1 cellular context compared by ENCODE assay signal in the genomic region with DNA sequence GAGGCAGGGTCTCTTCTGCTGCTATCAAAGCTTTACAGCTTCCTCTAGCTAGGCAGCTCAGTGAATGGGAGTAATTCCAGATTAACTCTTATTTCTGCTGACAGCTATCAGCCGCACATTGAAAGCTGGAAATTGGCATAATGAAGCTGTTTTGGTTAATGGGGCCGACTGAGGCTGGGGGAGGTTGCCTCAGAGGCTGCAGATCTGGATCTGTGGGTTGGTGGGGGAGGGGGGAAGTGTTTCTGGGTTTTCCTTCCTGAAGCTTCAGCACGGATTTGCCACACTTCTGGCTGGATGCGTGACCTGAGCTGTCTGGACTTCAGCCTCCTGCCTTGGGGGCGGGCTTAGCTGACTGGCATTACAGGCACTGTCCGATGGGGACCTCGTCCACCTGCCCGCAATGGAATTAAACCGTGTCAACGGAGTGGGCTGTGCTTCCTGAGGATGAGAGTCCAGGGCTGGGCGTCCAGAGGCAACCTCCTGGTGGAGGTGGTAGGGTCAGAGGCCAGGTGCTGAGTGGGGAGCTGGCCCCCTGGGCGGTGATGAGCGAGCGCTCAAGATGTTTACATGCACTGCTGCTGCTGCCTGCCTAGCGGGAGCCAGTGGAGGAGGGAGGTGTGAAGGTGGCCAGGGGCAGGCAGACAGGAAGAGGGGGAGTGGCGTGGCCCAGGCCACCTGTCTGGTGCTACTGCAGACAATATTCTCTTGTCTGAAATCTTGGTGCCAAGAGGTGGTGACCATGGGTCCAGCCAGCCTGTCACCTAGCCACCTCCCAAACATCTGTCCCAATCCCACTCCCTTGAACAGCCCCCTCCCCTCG.
TF ChIP-seq lines count a peak whose summit lies in the region.

No MANE protein-coding gene starts in this region.

TF ChIP-seq in HepG2, 621 proteins besides CTCF, POLR2A, EP300 and RAD21 (continued from another document and continues in another):
- TF ChIP-seq TRAFD1 (CRISPR knock-in tag; IDR thresholded peaks at IDR 0.05; ENCODE audit: borderline replicate concordance): no peak
- TF ChIP-seq TCF12 (IDR thresholded peaks at IDR 0.05): no peak
- no peak; the same call in 1 of the 2 replicates for TF ChIP-seq TCF12 (CRISPR knock-in tag; IDR thresholded peaks at IDR 0.05)
- peak; percentile 60 for TF ChIP-seq SP2 (CRISPR knock-in tag; IDR thresholded peaks at IDR 0.05)
- TF ChIP-seq ZNF746 (CRISPR knock-in tag; IDR thresholded peaks at IDR 0.05): peak; percentile 84; the same call in 1 of the 2 replicates
- no peak; the same call in 1 of the 2 replicates for TF ChIP-seq KMT2B (CRISPR knock-in tag; IDR thresholded peaks at IDR 0.05)
- TF ChIP-seq ZNF713 (CRISPR knock-in tag; IDR thresholded peaks at IDR 0.05): peak; percentile 62; the same call in 1 of the 2 replicates
- no peak; the same call in 1 of the 2 replicates for TF ChIP-seq ZNF44 (CRISPR knock-in tag; IDR thresholded peaks at IDR 0.05)
- TF ChIP-seq FOXC1 (CRISPR knock-in tag; IDR thresholded peaks at IDR 0.05; ENCODE audit: borderline replicate concordance): peak; percentile 76; the same call in 1 of the 2 replicates
- peak; percentile 75; the same call in 1 of the 2 replicates for TF ChIP-seq ZNF780A (CRISPR knock-in tag; IDR thresholded peaks at IDR 0.05)
- TF ChIP-seq, protein P1, sequence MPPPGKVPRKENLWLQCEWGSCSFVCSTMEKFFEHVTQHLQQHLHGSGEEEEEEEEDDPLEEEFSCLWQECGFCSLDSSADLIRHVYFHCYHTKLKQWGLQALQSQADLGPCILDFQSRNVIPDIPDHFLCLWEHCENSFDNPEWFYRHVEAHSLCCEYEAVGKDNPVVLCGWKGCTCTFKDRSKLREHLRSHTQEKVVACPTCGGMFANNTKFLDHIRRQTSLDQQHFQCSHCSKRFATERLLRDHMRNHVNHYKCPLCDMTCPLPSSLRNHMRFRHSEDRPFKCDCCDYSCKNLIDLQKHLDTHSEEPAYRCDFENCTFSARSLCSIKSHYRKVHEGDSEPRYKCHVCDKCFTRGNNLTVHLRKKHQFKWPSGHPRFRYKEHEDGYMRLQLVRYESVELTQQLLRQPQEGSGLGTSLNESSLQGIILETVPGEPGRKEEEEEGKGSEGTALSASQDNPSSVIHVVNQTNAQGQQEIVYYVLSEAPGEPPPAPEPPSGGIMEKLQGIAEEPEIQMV (CRISPR knock-in tag; IDR thresholded peaks at IDR 0.05; ENCODE audit: low read depth): peak; percentile 35; the same call in 1 of the 2 replicates
- TF ChIP-seq GATAD1 (CRISPR knock-in tag; IDR thresholded peaks at IDR 0.05): peak; percentile 58; the same call in 1 of the 2 replicates
- no peak for TF ChIP-seq PAF1 (CRISPR knock-in tag; IDR thresholded peaks at IDR 0.05)
- TF ChIP-seq CCDC6 (CRISPR knock-in tag; IDR thresholded peaks at IDR 0.05): peak; percentile 78
- peak; percentile 95 for TF ChIP-seq ZNF280B (CRISPR knock-in tag; IDR thresholded peaks at IDR 0.05; ENCODE audit: borderline replicate concordance)
- no peak for TF ChIP-seq ZBTB10 (CRISPR knock-in tag; IDR thresholded peaks at IDR 0.05; ENCODE audit: borderline replicate concordance)
- peak; percentile 69 for TF ChIP-seq POGZ (CRISPR knock-in tag; IDR thresholded peaks at IDR 0.05)
- TF ChIP-seq HIVEP1 (CRISPR knock-in tag; IDR thresholded peaks at IDR 0.05): peak; percentile 92
- TF ChIP-seq ATF2 (CRISPR knock-in tag; IDR thresholded peaks at IDR 0.05): no peak
- peak; percentile 88; the same call in 1 of the 2 replicates for TF ChIP-seq ATF5 (CRISPR knock-in tag; IDR thresholded peaks at IDR 0.05; ENCODE audit: low read depth)
- peak; percentile 78 for TF ChIP-seq NR2F6 (IDR thresholded peaks at IDR 0.05)
- TF ChIP-seq NR2F6 (CRISPR knock-in tag; IDR thresholded peaks at IDR 0.05): peak; percentile 90
- no peak for TF ChIP-seq SMARCC2 (IDR thresholded peaks at IDR 0.05)
- TF ChIP-seq STAT6 (CRISPR knock-in tag; IDR thresholded peaks at IDR 0.05; ENCODE audit: borderline replicate concordance): no peak
- TF ChIP-seq ZNF784 (CRISPR knock-in tag; IDR thresholded peaks at IDR 0.05; ENCODE audit: borderline replicate concordance): no peak
- TF ChIP-seq SRY (CRISPR knock-in tag; IDR thresholded peaks at IDR 0.05): peak; percentile 59; the same call in 1 of the 2 replicates
- peak; percentile 94 for TF ChIP-seq PHF21A (CRISPR knock-in tag; IDR thresholded peaks at IDR 0.05)
- no peak for TF ChIP-seq KAT2B (IDR thresholded peaks at IDR 0.05; ENCODE audit: borderline replicate concordance, low read depth, low read length)
- TF ChIP-seq DMAP1 (CRISPR knock-in tag; IDR thresholded peaks at IDR 0.05): 0 out of 2 replicates have a peak, but pooled peaks have one; percentile 42
- no peak for TF ChIP-seq FOXM1 (CRISPR knock-in tag; IDR thresholded peaks at IDR 0.05)
- TF ChIP-seq ELF3 (CRISPR knock-in tag; IDR thresholded peaks at IDR 0.05): peak; percentile 52
- peak; percentile 98 for TF ChIP-seq MTA1 (CRISPR knock-in tag; IDR thresholded peaks at IDR 0.05; ENCODE audit: borderline replicate concordance)
- TF ChIP-seq ZBTB21 (CRISPR knock-in tag; IDR thresholded peaks at IDR 0.05): no peak
- peak; percentile 49 to 85; a peak in 2 of 4 replicates for TF ChIP-seq NR2F1 (CRISPR knock-in tag; IDR thresholded peaks at IDR 0.05)
- TF ChIP-seq, protein P2, sequence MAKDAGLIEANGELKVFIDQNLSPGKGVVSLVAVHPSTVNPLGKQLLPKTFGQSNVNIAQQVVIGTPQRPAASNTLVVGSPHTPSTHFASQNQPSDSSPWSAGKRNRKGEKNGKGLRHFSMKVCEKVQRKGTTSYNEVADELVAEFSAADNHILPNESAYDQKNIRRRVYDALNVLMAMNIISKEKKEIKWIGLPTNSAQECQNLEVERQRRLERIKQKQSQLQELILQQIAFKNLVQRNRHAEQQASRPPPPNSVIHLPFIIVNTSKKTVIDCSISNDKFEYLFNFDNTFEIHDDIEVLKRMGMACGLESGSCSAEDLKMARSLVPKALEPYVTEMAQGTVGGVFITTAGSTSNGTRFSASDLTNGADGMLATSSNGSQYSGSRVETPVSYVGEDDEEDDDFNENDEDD (CRISPR knock-in tag; IDR thresholded peaks at IDR 0.05; ENCODE audit: borderline replicate concordance): peak; percentile 72; the same call in 1 of the 2 replicates
- TF ChIP-seq ZNF549 (CRISPR knock-in tag; IDR thresholded peaks at IDR 0.05): no peak
- TF ChIP-seq SOX6 (IDR thresholded peaks at IDR 0.05): no peak
- TF ChIP-seq SOX6 (CRISPR knock-in tag; IDR thresholded peaks at IDR 0.05): peak; percentile 81
- peak; percentile 99 for TF ChIP-seq ZNF687 (CRISPR knock-in tag; IDR thresholded peaks at IDR 0.05)
- no peak for TF ChIP-seq RBM22 (optimal IDR thresholded peaks at IDR 0.05; ENCODE audit: low read length)
